In the genomic region with DNA sequence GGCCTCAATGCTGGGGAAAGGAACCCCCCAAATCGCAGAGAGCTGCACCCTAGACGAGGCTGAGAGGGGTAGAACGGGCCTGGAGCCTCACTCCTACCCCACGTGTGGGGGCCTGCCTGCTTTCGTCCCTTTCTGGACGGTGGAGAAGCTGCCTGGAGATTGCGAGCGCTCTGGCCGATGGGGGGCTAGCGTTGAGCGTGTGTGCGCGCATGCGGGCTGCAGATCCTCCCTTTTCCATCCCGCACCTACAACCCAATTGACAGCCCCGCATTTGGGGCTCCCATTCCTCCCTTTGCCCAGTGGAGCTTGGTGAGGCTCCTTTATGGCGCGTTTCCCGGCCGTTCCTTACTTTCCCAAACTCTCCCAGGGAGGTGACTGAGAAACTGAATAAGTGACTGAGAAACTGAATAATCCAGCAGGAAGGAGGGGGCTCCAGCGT, we compare ENCODE assay signal across 8 cellular contexts. TPM values are rescaled to one million over a fixed set of nuclear protein-coding genes. Genes with fewer than 3 reads are reported as not detected.
DNase-seq lines count a peak whose midpoint lies in the region; ATAC-seq and TF ChIP-seq lines count a peak whose summit lies in the region.

No MANE protein-coding gene starts in this region.

- peak overlapping the region; percentile 60 for H4K91ac ChIP-seq in IMR-90 (ENCODE audit: insufficient read depth, low read depth, low read length)

- peak overlapping the region; percentile 46 for H3K4me3 ChIP-seq in IMR-90 (ENCODE audit: insufficient read depth, low read depth, low read length)
- H3K4me3 ChIP-seq in choroid plexus epithelial cell (ENCODE audit: low read depth, low read length) = peak overlapping the region; percentile 70
- H3K4me3 ChIP-seq in mucosa of stomach (ENCODE audit: low read length) = peak overlapping the region; percentile 85

- H3K27me3 ChIP-seq in IMR-90 (ENCODE audit: control insufficient read depth, insufficient read depth, low read length) (no peaks in the 10 kb centered on the region), mucosa of stomach (ENCODE audit: control insufficient read depth, insufficient read depth, low read length) (no peaks in the 10 kb centered on the region)

- peak overlapping the region; percentile 78 for H3K4ac ChIP-seq in IMR-90 (ENCODE audit: low read depth, low read length)

- H2BK5ac ChIP-seq in IMR-90 (ENCODE audit: low read depth, low read length, poor library complexity, severe bottlenecking) = peak overlapping the region; percentile 18

- dilution Hi-C loops in IMR-90 (cut with HindIII; ENCODE audit: low sequenced_read_pairs, unreplicated experiment) = no loop called here

- H3K79me1 ChIP-seq in IMR-90 (ENCODE audit: low read depth in 1 of 2, low read length in 2 of 2) = peaks cover 2 to 10% of the 10 kb centered on the region in 2 experiments; a peak in 2 of 4 replicates

- peak overlapping the region; percentile 54 to 95 for H4K8ac ChIP-seq in IMR-90 (ENCODE audit: low read depth in 2 of 2, low read length in 2 of 2)

- POLR2A ChIA-PET in IMR-90 (lab: Charles Lee; ENCODE audit: unreplicated experiment) = interaction anchor here (1.1 kb wide), 1 partner anchor 13 kb away, joined by 12 read pairs; no protein-coding TSS in a partner anchor

- BruUV-seq in IMR-90 (replicated peaks; lab: Mats Ljungman, UMichigan) = no TSS peak

- peak overlapping the region; percentile 56; the same call in 1 of the 3 replicates for H2BK15ac ChIP-seq in IMR-90 (ENCODE audit: low read depth, low read length)

- peak overlapping the region; percentile 60 for H3K4me2 ChIP-seq in IMR-90 (ENCODE audit: low read depth, low read length)

- ATAC-seq in IMR-90 (ENCODE audit: low read depth) (no peak), HG03457 (IDR thresholded peaks at IDR 0.05; ENCODE audit: unreplicated experiment) (no peak)

- intact Hi-C loops in IMR-90 (cut with micrococcal nuclease) = no loop called here

- TF ChIP-seq POLR2A in IMR-90 (IDR thresholded peaks at IDR 0.05; ENCODE audit: low read depth, low read length) = no peak

- CTCF ChIA-PET in IMR-90 (lab: Yijun Ruan, JAX) = no interaction called here

- peak overlapping the region; percentile 77 for H2BK20ac ChIP-seq in IMR-90 (ENCODE audit: low read depth, low read length)

- peak overlapping the region; percentile 66 for H2BK120ac ChIP-seq in IMR-90 (ENCODE audit: low read depth, low read length)

- H3K9me3 ChIP-seq in IMR-90 (ENCODE audit: control insufficient read depth, insufficient read depth, low read length) (no peaks in the 10 kb centered on the region), mucosa of stomach (ENCODE audit: control insufficient read depth, low read length) (no peaks in the 10 kb centered on the region)

- H3K36me3 ChIP-seq in IMR-90 (ENCODE audit: control insufficient read depth, insufficient read depth, low read length) (no peaks in the 10 kb centered on the region), mucosa of stomach (ENCODE audit: control insufficient read depth, insufficient read depth, low read length) (peaks cover 9% of the 10 kb centered on the region)

- H3K27ac ChIP-seq in C4-2B (peak overlapping the region; percentile 97), IMR-90 (ENCODE audit: insufficient read depth, low read length) (peak overlapping the region; percentile 20)

- peaks cover 8% of the 10 kb centered on the region for H3K9me1 ChIP-seq in IMR-90 (ENCODE audit: insufficient read depth, low read length)

- H2AK5ac ChIP-seq in IMR-90 (ENCODE audit: low read depth, low read length) = peak overlapping the region; percentile 85

- H3K9ac ChIP-seq in IMR-90 (ENCODE audit: low read depth, low read length) (peak overlapping the region; percentile 34; the same call in 1 of the 2 replicates), mucosa of stomach (ENCODE audit: low read length) (peak overlapping the region; percentile 87)

- 0 out of 2 replicates have a peak overlapping the region, but pooled peaks have one; percentile 2 for H3K56ac ChIP-seq in IMR-90 (ENCODE audit: extremely low read depth, insufficient read depth, low read length)

- TF ChIP-seq CTCF in C4-2B (conservative IDR thresholded peaks at IDR 0.05) (no peak), IMR-90 (conservative IDR thresholded peaks at IDR 0.05; ENCODE audit: low read depth, low read length) (no peak), choroid plexus epithelial cell (conservative IDR thresholded peaks at IDR 0.05; ENCODE audit: low read depth, low read length) (no peak)

- H3K14ac ChIP-seq in IMR-90 (replicated peaks; ENCODE audit: low read depth, low read length) = peak overlapping the region; percentile 26

- peak overlapping the region; percentile 76 for H4K5ac ChIP-seq in IMR-90 (ENCODE audit: low read depth, low read length)

- H3K18ac ChIP-seq in IMR-90 (ENCODE audit: low read depth, low read length) = peak overlapping the region; percentile 4

- H3K4me1 ChIP-seq in IMR-90 (ENCODE audit: control insufficient read depth, insufficient read depth, low read length) (peaks cover 10% of the 10 kb centered on the region), mucosa of stomach (ENCODE audit: control insufficient read depth, insufficient read depth, low read length) (peaks cover 33% of the 10 kb centered on the region)

- H2AFZ ChIP-seq in IMR-90 (replicated peaks; ENCODE audit: low read length, poor library complexity) = peak overlapping the region; percentile 96

- H2AK9ac ChIP-seq in IMR-90 (replicated peaks; ENCODE audit: low read depth, low read length, poor library complexity) = peak overlapping the region; percentile 59

- no CpG with 5 or more reads among the region's 21 CpGs for WGBS in IMR-90 (ENCODE audit: extremely low coverage in 2 of 2, insufficient read length in 1 of 2), 2 experiments

- H4K20me1 ChIP-seq in IMR-90 (ENCODE audit: insufficient read depth, low read length) = no peaks in the 10 kb centered on the region

- H3K23ac ChIP-seq in IMR-90 (ENCODE audit: low read depth, low read length) = peak overlapping the region; percentile 8; the same call in 1 of the 2 replicates

- in situ Hi-C loops in IMR-90 (cut with MboI; ENCODE audit: low sequenced_read_pairs) = no loop called here

- DNase-seq in IMR-90 (no peak), choroid plexus epithelial cell (ENCODE audit: low read depth) (no peak), SIG-M5 (lab: John Stamatoyannopoulos, UW) (no peak), SK-N-DZ (ENCODE audit: low spot score) (no peak)
- DNase-seq in stimulated activated CD4-positive, alpha-beta T cell treated with anti-CD3 and anti-CD28 coated beads, Interleukin-2, amount 100 ng/mL, for 24 hours = no peak

- no peak for TF ChIP-seq RAD21 in IMR-90 (IDR thresholded peaks at IDR 0.05; ENCODE audit: low read length)

TF ChIP-seq in IMR-90, 13 proteins besides CTCF, POLR2A, EP300 and RAD21:
- no peak for TF ChIP-seq NFE2L2 (IDR thresholded peaks at IDR 0.05; ENCODE audit: low read depth, low read length)
- TF ChIP-seq CHD1 (IDR thresholded peaks at IDR 0.05; ENCODE audit: low read depth, low read length) = no peak
- TF ChIP-seq, protein P1, sequence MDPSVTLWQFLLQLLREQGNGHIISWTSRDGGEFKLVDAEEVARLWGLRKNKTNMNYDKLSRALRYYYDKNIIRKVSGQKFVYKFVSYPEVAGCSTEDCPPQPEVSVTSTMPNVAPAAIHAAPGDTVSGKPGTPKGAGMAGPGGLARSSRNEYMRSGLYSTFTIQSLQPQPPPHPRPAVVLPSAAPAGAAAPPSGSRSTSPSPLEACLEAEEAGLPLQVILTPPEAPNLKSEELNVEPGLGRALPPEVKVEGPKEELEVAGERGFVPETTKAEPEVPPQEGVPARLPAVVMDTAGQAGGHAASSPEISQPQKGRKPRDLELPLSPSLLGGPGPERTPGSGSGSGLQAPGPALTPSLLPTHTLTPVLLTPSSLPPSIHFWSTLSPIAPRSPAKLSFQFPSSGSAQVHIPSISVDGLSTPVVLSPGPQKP (IDR thresholded peaks at IDR 0.05; ENCODE audit: borderline replicate concordance, low read depth, low read length) = no peak
- TF ChIP-seq BHLHE40 (IDR thresholded peaks at IDR 0.05; ENCODE audit: low read depth, low read length) = no peak
- no peak for TF ChIP-seq RFX5 (IDR thresholded peaks at IDR 0.05; ENCODE audit: low read depth, low read length)

RNA-seq across cellular contexts. Expression of a gene that starts 0.9 kb away (rescaled TPM):
- under 0.01 TPM in 1 of 2 replicates, not detected in the other for total RNA-seq in IMR-90 (2012; rRNA removed)
- polyA plus RNA-seq in IMR-90 (2012; rRNA removed) = 0.07 and 0.14 TPM in 2 replicates
- polyA plus RNA-seq in IMR-90 (2012; cell fraction: cytosol; rRNA removed) = 0.07 TPM in 1 of 2 replicates, not detected in the other
- polyA plus RNA-seq in IMR-90 (2012; cell fraction: nucleus; rRNA removed; ENCODE audit: low replicate concordance) = 0.32 and 0.53 TPM in 2 replicates
- 0.07 and 3.4 TPM in 2 replicates for polyA plus RNA-seq in SK-N-DZ (2014; cell fraction: cytosol; rRNA removed)
- 0.24 and 1.7 TPM in 2 replicates for polyA plus RNA-seq in SK-N-DZ (2014; cell fraction: nucleus; rRNA removed)

RNA-seq across cellular contexts. Expression of a gene that starts 8.3 kb away (rescaled TPM):
- 18.1 and 19.5 TPM in 2 replicates for total RNA-seq in IMR-90 (2012; rRNA removed)
- 31.7 and 34.4 TPM in 2 replicates for polyA plus RNA-seq in IMR-90 (2012; rRNA removed)
- 22.4 and 36.7 TPM in 2 replicates for polyA plus RNA-seq in IMR-90 (2012; cell fraction: cytosol; rRNA removed)
- polyA plus RNA-seq in IMR-90 (2012; cell fraction: nucleus; rRNA removed; ENCODE audit: low replicate concordance) = 13.4 and 30.8 TPM in 2 replicates
- polyA plus RNA-seq in SK-N-DZ (2014; cell fraction: cytosol; rRNA removed) = 13.1 and 15.1 TPM in 2 replicates
- 12.6 and 13.1 TPM in 2 replicates for polyA plus RNA-seq in SK-N-DZ (2014; cell fraction: nucleus; rRNA removed)

RNA-seq across cellular contexts. Expression of a gene that starts 27.5 kb away (rescaled TPM):
- total RNA-seq in IMR-90 (2012; rRNA removed) = 25.0 and 29.4 TPM in 2 replicates
- polyA plus RNA-seq in IMR-90 (2012; rRNA removed) = 32.6 and 36.1 TPM in 2 replicates
- polyA plus RNA-seq in IMR-90 (2012; cell fraction: cytosol; rRNA removed) = 11.7 and 13.7 TPM in 2 replicates
- 134 and 224 TPM in 2 replicates for polyA plus RNA-seq in IMR-90 (2012; cell fraction: nucleus; rRNA removed; ENCODE audit: low replicate concordance)
- 19.0 and 24.7 TPM in 2 replicates for polyA plus RNA-seq in SK-N-DZ (2014; cell fraction: cytosol; rRNA removed)
- 38.3 and 64.3 TPM in 2 replicates for polyA plus RNA-seq in SK-N-DZ (2014; cell fraction: nucleus; rRNA removed)
